8 cellular contexts compared by ENCODE assay signal in genomic region chr21:42474043-42474831, GRCh38. TPM values are rescaled to one million over a fixed set of nuclear protein-coding genes. Genes with fewer than 3 reads are reported as not detected.
A peak's percentile ranks its signal among the peaks of the same experiment; 100 is the strongest.
DNase-seq lines count a peak whose midpoint lies in the region; ATAC-seq lines count a peak whose summit lies in the region.

No MANE protein-coding gene starts in this region.

- no peaks in the 10 kb centered on the region for H3K36me3 ChIP-seq in duodenal mucosa (ENCODE audit: control insufficient read depth in 1 of 2, insufficient read depth in 2 of 2, low read length in 2 of 2)

- no peaks in the 10 kb centered on the region for H3K9me3 Mint-ChIP-seq in stimulated activated effector memory CD8-positive, alpha-beta T cell treated with anti-CD3 and anti-CD28 coated beads, Interleukin-12 subunit alpha, Interleukin-12 subunit beta, amount 100 ng/mL, for 72 hours

- H3K27ac ChIP-seq in duodenal mucosa (ENCODE audit: low read depth, low read length): peak overlapping the region; percentile 61

- H3K27ac Mint-ChIP-seq in stimulated activated effector memory CD8-positive, alpha-beta T cell treated with anti-CD3 and anti-CD28 coated beads, Interleukin-12 subunit alpha, Interleukin-12 subunit beta, amount 100 ng/mL, for 72 hours: peak overlapping the region; percentile 64

- no peak overlapping the region for H3K4me3 Mint-ChIP-seq in stimulated activated effector memory CD8-positive, alpha-beta T cell treated with anti-CD3 and anti-CD28 coated beads, Interleukin-12 subunit alpha, Interleukin-12 subunit beta, amount 100 ng/mL, for 72 hours

- H3K4me1 Mint-ChIP-seq in stimulated activated effector memory CD8-positive, alpha-beta T cell treated with anti-CD3 and anti-CD28 coated beads, Interleukin-12 subunit alpha, Interleukin-12 subunit beta, amount 100 ng/mL, for 72 hours: peaks cover 8% of the 10 kb centered on the region

- no peaks in the 10 kb centered on the region for H3K27me3 ChIP-seq in duodenal mucosa (ENCODE audit: control insufficient read depth in 1 of 2, insufficient read depth in 2 of 2, low read length in 2 of 2)

- H3K4me1 ChIP-seq in duodenal mucosa (ENCODE audit: control insufficient read depth in 1 of 2, insufficient read depth in 2 of 2, low read length in 2 of 2): peaks cover 26 to 31% of the 10 kb centered on the region in 2 donors

- DNase-seq in A172 (ENCODE audit: low spot score) (peak; percentile 79), HuH-7.5 (ENCODE audit: low spot score) (peak; percentile 55), NOMO-1 treated with dmso at 0.1 percent for 144 hours (lab: John Stamatoyannopoulos, UW; ENCODE audit: unreplicated experiment) (no peak)
- DNase-seq in stimulated activated effector memory CD8-positive, alpha-beta T cell treated with anti-CD3 and anti-CD28 coated beads, Interleukin-12 subunit alpha, Interleukin-12 subunit beta, amount 100 ng/mL, for 72 hours (ENCODE audit: low spot score in 2 of 2): no peak
- DNase-seq in stimulated activated CD4-positive, alpha-beta T cell treated with anti-CD3 and anti-CD28 coated beads, Interleukin-2, amount 100 ng/mL, for 48 hours: no peak

- peak overlapping the region; percentile 36 to 44 for H3K9ac ChIP-seq in duodenal mucosa (ENCODE audit: low read depth in 1 of 2, low read length in 2 of 2)

- H3K4me3 ChIP-seq in duodenal mucosa (ENCODE audit: low read depth in 1 of 2, low read length in 2 of 2): peak overlapping the region in 1 of 2 donors; percentile 44

- H3K36me3 Mint-ChIP-seq in stimulated activated effector memory CD8-positive, alpha-beta T cell treated with anti-CD3 and anti-CD28 coated beads, Interleukin-12 subunit alpha, Interleukin-12 subunit beta, amount 100 ng/mL, for 72 hours: no peaks in the 10 kb centered on the region

- no peaks in the 10 kb centered on the region for H3K9me3 ChIP-seq in duodenal mucosa (ENCODE audit: control insufficient read depth in 1 of 2, low read length in 2 of 2)

- peak; percentile 60 for ATAC-seq in GM18511 (IDR thresholded peaks at IDR 0.05; ENCODE audit: unreplicated experiment)
- ATAC-seq in stimulated activated effector memory CD8-positive, alpha-beta T cell treated with anti-CD3 and anti-CD28 coated beads, Interleukin-12 subunit alpha, Interleukin-12 subunit beta, amount 100 ng/mL, for 72 hours: peak; percentile 60
- no peak for ATAC-seq in HG03159 (IDR thresholded peaks at IDR 0.05; ENCODE audit: unreplicated experiment)

RNA-seq across cellular contexts. Expression of gene RSPH1, which starts 21.8 kb away (rescaled TPM):
- total RNA-seq in A172 (2014; rRNA removed; shearing (Covaris generic)): not detected in 2 replicates

RNA-seq across cellular contexts. Expression of gene SLC37A1, which starts 39.4 kb away (rescaled TPM):
- total RNA-seq in A172 (2014; rRNA removed; shearing (Covaris generic)): 1.1 and 1.6 TPM in 2 replicates

Comparison
In these comparisons a context has a peak if more than half of its experiments do, and no peak if none do; other contexts are left out.
1. DNase-seq: peak in A172 (single experiment) and HuH-7.5 (single experiment); none in stimulated activated effector memory CD8-positive, alpha-beta T cell treated with anti-CD3 and anti-CD28 coated beads, Interleukin-12 subunit alpha, Interleukin-12 subunit beta, amount 100 ng/mL, for 72 hours (0 of 2), stimulated activated CD4-positive, alpha-beta T cell treated with anti-CD3 and anti-CD28 coated beads, Interleukin-2, amount 100 ng/mL, for 48 hours (0 of 2) and NOMO-1 treated with dmso at 0.1 percent for 144 hours (single experiment).